In genomic region chr1:2412773-2413494, GRCh38 we compare ENCODE assay signal across 1 cellular context.
TF ChIP-seq lines count a peak whose summit lies in the region.

No MANE protein-coding gene starts in this region.

TF ChIP-seq in HepG2, 621 proteins besides CTCF, POLR2A, EP300 and RAD21 (continued from another document):
- no peak for TF ChIP-seq SMAD3 (CRISPR knock-in tag; IDR thresholded peaks at IDR 0.05)
- no peak for TF ChIP-seq PHF5A (CRISPR knock-in tag; IDR thresholded peaks at IDR 0.05; ENCODE audit: low read depth, unreplicated experiment)
- TF ChIP-seq BORCS8-MEF2B (CRISPR knock-in tag; IDR thresholded peaks at IDR 0.05): peak; percentile 38
- peak; percentile 81 for TF ChIP-seq ZFP36L1 (CRISPR knock-in tag; IDR thresholded peaks at IDR 0.05)
